ENCODE assay signal across 8 cellular contexts in genomic region chr2:237752761-237753165, GRCh38. TPM values are rescaled to one million over a fixed set of nuclear protein-coding genes. Genes with fewer than 3 reads are reported as not detected.
DNase-seq lines count a peak whose midpoint lies in the region; ATAC-seq, FAIRE-seq and TF ChIP-seq lines count a peak whose summit lies in the region.

No MANE protein-coding gene starts in this region.

- peaks cover 2 to 3% (median 2%) of the 10 kb centered on the region in 3 donors for H3K27me3 Mint-ChIP-seq in immature natural killer cell (ENCODE audit: low read depth in 3 of 3)

- no peak for TF ChIP-seq CTCF in WERI-Rb-1 (IDR thresholded peaks at IDR 0.05; ENCODE audit: low read depth, low read length)

- H3K27ac Mint-ChIP-seq in immature natural killer cell, result peak overlapping the region; percentile 21 to 91 (median 87)

- peaks cover 35 to 60% (median 37%) of the 10 kb centered on the region in 3 donors for H3K36me3 Mint-ChIP-seq in immature natural killer cell

- DNase-seq in GM18507 (ENCODE audit: extremely low spot score, insufficient read length, low read depth), result peak; percentile 60
- peak; percentile 49 to 59 (median 54) for DNase-seq in immature natural killer cell
- DNase-seq in 8988T, result no peak
- no peak for DNase-seq in OCI-M1 (lab: John Stamatoyannopoulos, UW)
- DNase-seq in WERI-Rb-1, result no peak
- no peak for DNase-seq in NCI-H748 treated with DMSO at 0.1 percent for 48 hours (lab: John Stamatoyannopoulos, UW)

- H3K27me3 ChIP-seq in WERI-Rb-1 (ENCODE audit: insufficient read depth, low read depth, severe bottlenecking), result no peaks in the 10 kb centered on the region

- peak; percentile 89 for FAIRE-seq in GM18507 (lab: Jason Lieb, UNC)

- H3K9me3 Mint-ChIP-seq in immature natural killer cell, result no peaks in the 10 kb centered on the region

- peak overlapping the region in 1 of 5 donors; percentile 6 for H3K4me3 Mint-ChIP-seq in immature natural killer cell

- no peak overlapping the region for H3K4me3 ChIP-seq in WERI-Rb-1 (ENCODE audit: low read depth, low read length)

- H3K27ac ChIP-seq in WERI-Rb-1, result no peak overlapping the region

- peaks cover 24 to 39% of the 10 kb centered on the region in 2 donors for H3K4me1 Mint-ChIP-seq in immature natural killer cell

- peaks cover 5% of the 10 kb centered on the region; the same call in 1 of the 2 replicates for H3K36me3 ChIP-seq in WERI-Rb-1

- ATAC-seq in GM21360 (IDR thresholded peaks at IDR 0.05; ENCODE audit: unreplicated experiment) (peak; percentile 98), HG03354 (IDR thresholded peaks at IDR 0.05; ENCODE audit: poor library complexity, severe bottlenecking, unreplicated experiment) (peak; percentile 99)

- no peaks in the 10 kb centered on the region for H3K9me3 ChIP-seq in WERI-Rb-1 (ENCODE audit: severe bottlenecking)

RNA-seq across cellular contexts. Expression of gene RBM44, which starts 45.8 kb away (rescaled TPM):
- polyA plus RNA-seq in immature natural killer cell, result under 1 TPM in 1 of 3 donors, not detected in 2; 0.08 TPM

Comparison
In these comparisons a context has a peak if more than half of its experiments do, and no peak if none do; other contexts are left out.
1. DNase-seq: peak in GM18507 (single experiment) and immature natural killer cell (3 of 3); none in 8988T (single experiment), OCI-M1 (single experiment), WERI-Rb-1 (single experiment) and NCI-H748 treated with DMSO at 0.1 percent for 48 hours (single experiment).